In genomic region chr15:26771168-26771916, GRCh38 we compare ENCODE assay signal across 1 cellular context.
TF ChIP-seq lines count a peak whose summit lies in the region.

No MANE protein-coding gene starts in this region.

TF ChIP-seq in H1, 55 proteins besides CTCF, POLR2A, EP300 and RAD21 (continued from another document):
- TF ChIP-seq, protein P1, sequence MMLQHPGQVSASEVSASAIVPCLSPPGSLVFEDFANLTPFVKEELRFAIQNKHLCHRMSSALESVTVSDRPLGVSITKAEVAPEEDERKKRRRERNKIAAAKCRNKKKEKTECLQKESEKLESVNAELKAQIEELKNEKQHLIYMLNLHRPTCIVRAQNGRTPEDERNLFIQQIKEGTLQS (IDR thresholded peaks at IDR 0.05; ENCODE audit: insufficient read depth, low read depth, low read length): no peak
- TF ChIP-seq SIN3A (conservative IDR thresholded peaks at IDR 0.05 in 1 of 2, IDR thresholded peaks at IDR 0.05 in 1 of 2; ENCODE audit: low read depth in 1 of 2, low read length in 2 of 2): peak; percentile 98 to 99
- 0 out of 2 replicates have a peak, but pooled peaks have one; percentile 31 for TF ChIP-seq TBP (IDR thresholded peaks at IDR 0.05; ENCODE audit: low read depth, low read length)
- no peak for TF ChIP-seq RXRA (IDR thresholded peaks at IDR 0.05; ENCODE audit: insufficient read depth, low read depth, low read length)
- TF ChIP-seq BRCA1 (IDR thresholded peaks at IDR 0.05; ENCODE audit: low read depth, low read length): no peak
- TF ChIP-seq NANOG (IDR thresholded peaks at IDR 0.05; ENCODE audit: insufficient read depth, low read depth, low read length, poor library complexity, severe bottlenecking): no peak
- no peak for TF ChIP-seq JUN (IDR thresholded peaks at IDR 0.05; ENCODE audit: low read depth, low read length)
- TF ChIP-seq YY1 (IDR thresholded peaks at IDR 0.05; ENCODE audit: low read depth, low read length): 0 out of 2 replicates have a peak, but pooled peaks have one; percentile 6
- no peak for TF ChIP-seq PHF8 (conservative IDR thresholded peaks at IDR 0.05; ENCODE audit: low read depth, low read length)
- TF ChIP-seq BCL11A (IDR thresholded peaks at IDR 0.05; ENCODE audit: low read depth in 2 of 2, low read length in 2 of 2): no peak
- TF ChIP-seq, protein P2, sequence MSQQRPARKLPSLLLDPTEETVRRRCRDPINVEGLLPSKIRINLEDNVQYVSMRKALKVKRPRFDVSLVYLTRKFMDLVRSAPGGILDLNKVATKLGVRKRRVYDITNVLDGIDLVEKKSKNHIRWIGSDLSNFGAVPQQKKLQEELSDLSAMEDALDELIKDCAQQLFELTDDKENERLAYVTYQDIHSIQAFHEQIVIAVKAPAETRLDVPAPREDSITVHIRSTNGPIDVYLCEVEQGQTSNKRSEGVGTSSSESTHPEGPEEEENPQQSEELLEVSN (IDR thresholded peaks at IDR 0.05): peak; percentile 60
- TF ChIP-seq USF2 (IDR thresholded peaks at IDR 0.05; ENCODE audit: low read length): peak; percentile 58; the same call in 1 of the 2 replicates
- TF ChIP-seq RNF2 (IDR thresholded peaks at IDR 0.05; ENCODE audit: borderline replicate concordance, low read depth, low read length, missing control alignments, poor library complexity, severe bottlenecking): no peak
- TF ChIP-seq SP4 (IDR thresholded peaks at IDR 0.05; ENCODE audit: low read length): no peak
- TF ChIP-seq BACH1 (IDR thresholded peaks at IDR 0.05; ENCODE audit: low read length): no peak
- no peak for TF ChIP-seq KDM1A (IDR thresholded peaks at IDR 0.05; ENCODE audit: borderline replicate concordance, low read length)
- no peak for TF ChIP-seq SIX5 (IDR thresholded peaks at IDR 0.05; ENCODE audit: low read depth, low read length)
- TF ChIP-seq POU5F1 (IDR thresholded peaks at IDR 0.05; ENCODE audit: low read depth, low read length): no peak
- TF ChIP-seq CEBPB (IDR thresholded peaks at IDR 0.05; ENCODE audit: low read depth, low read length): no peak
- peak; percentile 99 for TF ChIP-seq SAP30 (IDR thresholded peaks at IDR 0.05; ENCODE audit: insufficient read depth, insufficient replicate concordance, low read length)
- TF ChIP-seq SRF (IDR thresholded peaks at IDR 0.05; ENCODE audit: low read depth, low read length): no peak
- no peak for TF ChIP-seq SUZ12 (IDR thresholded peaks at IDR 0.05; ENCODE audit: low read length)
- TF ChIP-seq, protein P3, sequence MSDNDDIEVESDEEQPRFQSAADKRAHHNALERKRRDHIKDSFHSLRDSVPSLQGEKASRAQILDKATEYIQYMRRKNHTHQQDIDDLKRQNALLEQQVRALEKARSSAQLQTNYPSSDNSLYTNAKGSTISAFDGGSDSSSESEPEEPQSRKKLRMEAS (IDR thresholded peaks at IDR 0.05): peak; percentile 36
- TF ChIP-seq RBBP5 (IDR thresholded peaks at IDR 0.05; ENCODE audit: borderline replicate concordance, low read depth, low read length): no peak
- TF ChIP-seq TCF12 (IDR thresholded peaks at IDR 0.05; ENCODE audit: low read depth, low read length): no peak
- no peak for TF ChIP-seq CBX8 (IDR thresholded peaks at IDR 0.05; ENCODE audit: borderline replicate concordance, low read depth, low read length)
- TF ChIP-seq ASH2L (IDR thresholded peaks at IDR 0.05; ENCODE audit: low read length): peak; percentile 83
- no peak for TF ChIP-seq POLR2AphosphoS5 (IDR thresholded peaks at IDR 0.05; ENCODE audit: low read depth, low read length)
- no peak for TF ChIP-seq GABPA (IDR thresholded peaks at IDR 0.05; ENCODE audit: borderline replicate concordance, insufficient read depth, low read length)
- no peak for TF ChIP-seq FOSL1 (IDR thresholded peaks at IDR 0.05; ENCODE audit: insufficient read depth, low read depth, low read length)
- no peak for TF ChIP-seq TAF7 (optimal IDR thresholded peaks at IDR 0.05; ENCODE audit: borderline replicate concordance, low read depth, low read length)
- no peak for TF ChIP-seq MAFK (IDR thresholded peaks at IDR 0.05; ENCODE audit: low read depth, low read length)
- TF ChIP-seq HDAC6 (IDR thresholded peaks at IDR 0.05; ENCODE audit: low read depth, low read length): no peak
- no peak for TF ChIP-seq NRF1 (IDR thresholded peaks at IDR 0.05; ENCODE audit: low read depth, low read length)
- TF ChIP-seq, protein P4, sequence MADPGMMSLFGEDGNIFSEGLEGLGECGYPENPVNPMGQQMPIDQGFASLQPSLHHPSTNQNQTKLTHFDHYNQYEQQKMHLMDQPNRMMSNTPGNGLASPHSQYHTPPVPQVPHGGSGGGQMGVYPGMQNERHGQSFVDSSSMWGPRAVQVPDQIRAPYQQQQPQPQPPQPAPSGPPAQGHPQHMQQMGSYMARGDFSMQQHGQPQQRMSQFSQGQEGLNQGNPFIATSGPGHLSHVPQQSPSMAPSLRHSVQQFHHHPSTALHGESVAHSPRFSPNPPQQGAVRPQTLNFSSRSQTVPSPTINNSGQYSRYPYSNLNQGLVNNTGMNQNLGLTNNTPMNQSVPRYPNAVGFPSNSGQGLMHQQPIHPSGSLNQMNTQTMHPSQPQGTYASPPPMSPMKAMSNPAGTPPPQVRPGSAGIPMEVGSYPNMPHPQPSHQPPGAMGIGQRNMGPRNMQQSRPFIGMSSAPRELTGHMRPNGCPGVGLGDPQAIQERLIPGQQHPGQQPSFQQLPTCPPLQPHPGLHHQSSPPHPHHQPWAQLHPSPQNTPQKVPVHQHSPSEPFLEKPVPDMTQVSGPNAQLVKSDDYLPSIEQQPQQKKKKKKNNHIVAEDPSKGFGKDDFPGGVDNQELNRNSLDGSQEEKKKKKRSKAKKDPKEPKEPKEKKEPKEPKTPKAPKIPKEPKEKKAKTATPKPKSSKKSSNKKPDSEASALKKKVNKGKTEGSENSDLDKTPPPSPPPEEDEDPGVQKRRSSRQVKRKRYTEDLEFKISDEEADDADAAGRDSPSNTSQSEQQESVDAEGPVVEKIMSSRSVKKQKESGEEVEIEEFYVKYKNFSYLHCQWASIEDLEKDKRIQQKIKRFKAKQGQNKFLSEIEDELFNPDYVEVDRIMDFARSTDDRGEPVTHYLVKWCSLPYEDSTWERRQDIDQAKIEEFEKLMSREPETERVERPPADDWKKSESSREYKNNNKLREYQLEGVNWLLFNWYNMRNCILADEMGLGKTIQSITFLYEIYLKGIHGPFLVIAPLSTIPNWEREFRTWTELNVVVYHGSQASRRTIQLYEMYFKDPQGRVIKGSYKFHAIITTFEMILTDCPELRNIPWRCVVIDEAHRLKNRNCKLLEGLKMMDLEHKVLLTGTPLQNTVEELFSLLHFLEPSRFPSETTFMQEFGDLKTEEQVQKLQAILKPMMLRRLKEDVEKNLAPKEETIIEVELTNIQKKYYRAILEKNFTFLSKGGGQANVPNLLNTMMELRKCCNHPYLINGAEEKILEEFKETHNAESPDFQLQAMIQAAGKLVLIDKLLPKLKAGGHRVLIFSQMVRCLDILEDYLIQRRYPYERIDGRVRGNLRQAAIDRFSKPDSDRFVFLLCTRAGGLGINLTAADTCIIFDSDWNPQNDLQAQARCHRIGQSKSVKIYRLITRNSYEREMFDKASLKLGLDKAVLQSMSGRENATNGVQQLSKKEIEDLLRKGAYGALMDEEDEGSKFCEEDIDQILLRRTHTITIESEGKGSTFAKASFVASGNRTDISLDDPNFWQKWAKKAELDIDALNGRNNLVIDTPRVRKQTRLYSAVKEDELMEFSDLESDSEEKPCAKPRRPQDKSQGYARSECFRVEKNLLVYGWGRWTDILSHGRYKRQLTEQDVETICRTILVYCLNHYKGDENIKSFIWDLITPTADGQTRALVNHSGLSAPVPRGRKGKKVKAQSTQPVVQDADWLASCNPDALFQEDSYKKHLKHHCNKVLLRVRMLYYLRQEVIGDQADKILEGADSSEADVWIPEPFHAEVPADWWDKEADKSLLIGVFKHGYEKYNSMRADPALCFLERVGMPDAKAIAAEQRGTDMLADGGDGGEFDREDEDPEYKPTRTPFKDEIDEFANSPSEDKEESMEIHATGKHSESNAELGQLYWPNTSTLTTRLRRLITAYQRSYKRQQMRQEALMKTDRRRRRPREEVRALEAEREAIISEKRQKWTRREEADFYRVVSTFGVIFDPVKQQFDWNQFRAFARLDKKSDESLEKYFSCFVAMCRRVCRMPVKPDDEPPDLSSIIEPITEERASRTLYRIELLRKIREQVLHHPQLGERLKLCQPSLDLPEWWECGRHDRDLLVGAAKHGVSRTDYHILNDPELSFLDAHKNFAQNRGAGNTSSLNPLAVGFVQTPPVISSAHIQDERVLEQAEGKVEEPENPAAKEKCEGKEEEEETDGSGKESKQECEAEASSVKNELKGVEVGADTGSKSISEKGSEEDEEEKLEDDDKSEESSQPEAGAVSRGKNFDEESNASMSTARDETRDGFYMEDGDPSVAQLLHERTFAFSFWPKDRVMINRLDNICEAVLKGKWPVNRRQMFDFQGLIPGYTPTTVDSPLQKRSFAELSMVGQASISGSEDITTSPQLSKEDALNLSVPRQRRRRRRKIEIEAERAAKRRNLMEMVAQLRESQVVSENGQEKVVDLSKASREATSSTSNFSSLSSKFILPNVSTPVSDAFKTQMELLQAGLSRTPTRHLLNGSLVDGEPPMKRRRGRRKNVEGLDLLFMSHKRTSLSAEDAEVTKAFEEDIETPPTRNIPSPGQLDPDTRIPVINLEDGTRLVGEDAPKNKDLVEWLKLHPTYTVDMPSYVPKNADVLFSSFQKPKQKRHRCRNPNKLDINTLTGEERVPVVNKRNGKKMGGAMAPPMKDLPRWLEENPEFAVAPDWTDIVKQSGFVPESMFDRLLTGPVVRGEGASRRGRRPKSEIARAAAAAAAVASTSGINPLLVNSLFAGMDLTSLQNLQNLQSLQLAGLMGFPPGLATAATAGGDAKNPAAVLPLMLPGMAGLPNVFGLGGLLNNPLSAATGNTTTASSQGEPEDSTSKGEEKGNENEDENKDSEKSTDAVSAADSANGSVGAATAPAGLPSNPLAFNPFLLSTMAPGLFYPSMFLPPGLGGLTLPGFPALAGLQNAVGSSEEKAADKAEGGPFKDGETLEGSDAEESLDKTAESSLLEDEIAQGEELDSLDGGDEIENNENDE (IDR thresholded peaks at IDR 0.05; ENCODE audit: insufficient replicate concordance, low read length): no peak
- no peak for TF ChIP-seq CBX5 (IDR thresholded peaks at IDR 0.05; ENCODE audit: low read depth, low read length)
- TF ChIP-seq TEAD4 (IDR thresholded peaks at IDR 0.05; ENCODE audit: low read depth, low read length): no peak
- TF ChIP-seq ZNF274 (IDR thresholded peaks at IDR 0.05; ENCODE audit: borderline replicate concordance, extremely low read depth, low read length): no peak
- peak; percentile 42 to 97; a peak in 2 of 4 replicates for TF ChIP-seq HDAC2 (IDR thresholded peaks at IDR 0.05; ENCODE audit: borderline replicate concordance in 1 of 2, low read depth in 2 of 2, low read length in 2 of 2)
- no peak for TF ChIP-seq CHD1 (IDR thresholded peaks at IDR 0.05; ENCODE audit: low read depth, low read length)
- no peak for TF ChIP-seq RFX5 (IDR thresholded peaks at IDR 0.05; ENCODE audit: borderline replicate concordance, low read depth, low read length)
- no peak for TF ChIP-seq KDM4A (IDR thresholded peaks at IDR 0.05; ENCODE audit: low read depth, low read length, severe bottlenecking)
- no peak for TF ChIP-seq SP2 (IDR thresholded peaks at IDR 0.05; ENCODE audit: low read length)
- TF ChIP-seq CREB1 (IDR thresholded peaks at IDR 0.05): no peak
- no peak for TF ChIP-seq ATF2 (IDR thresholded peaks at IDR 0.05; ENCODE audit: low read length)
- no peak for TF ChIP-seq SP1 (IDR thresholded peaks at IDR 0.05; ENCODE audit: low read depth, low read length)
